In genomic region chr11:15963266-15963665, GRCh38 we compare ENCODE assay signal across 8 cellular contexts.
"Had no signal": no experiment of that assay in that cellular context is flagged by ENCODE, and none has a peak within 500 bp of the region (broad histone marks: within the 10 kb centered on the region; RNA-seq: fewer than 3 reads in every experiment).

No MANE protein-coding gene starts in this region.

- H3K27ac ChIP-seq: GM23248, HL-60 had no signal

- H3K9ac ChIP-seq: GM23248 had no signal

- H3K9me3 ChIP-seq: HAP-1 had no signal

- H3K4me3 ChIP-seq: GM23248, HAP-1, K562 had no signal

- H3K36me3 ChIP-seq: HAP-1 had no signal

- H2AFZ ChIP-seq: GM23248 had no signal

- ATAC-seq: HCT116, K562 had no signal

- DNase-seq: GM23248, GOT3, H7, KG1 had no signal
